In the genomic region with DNA sequence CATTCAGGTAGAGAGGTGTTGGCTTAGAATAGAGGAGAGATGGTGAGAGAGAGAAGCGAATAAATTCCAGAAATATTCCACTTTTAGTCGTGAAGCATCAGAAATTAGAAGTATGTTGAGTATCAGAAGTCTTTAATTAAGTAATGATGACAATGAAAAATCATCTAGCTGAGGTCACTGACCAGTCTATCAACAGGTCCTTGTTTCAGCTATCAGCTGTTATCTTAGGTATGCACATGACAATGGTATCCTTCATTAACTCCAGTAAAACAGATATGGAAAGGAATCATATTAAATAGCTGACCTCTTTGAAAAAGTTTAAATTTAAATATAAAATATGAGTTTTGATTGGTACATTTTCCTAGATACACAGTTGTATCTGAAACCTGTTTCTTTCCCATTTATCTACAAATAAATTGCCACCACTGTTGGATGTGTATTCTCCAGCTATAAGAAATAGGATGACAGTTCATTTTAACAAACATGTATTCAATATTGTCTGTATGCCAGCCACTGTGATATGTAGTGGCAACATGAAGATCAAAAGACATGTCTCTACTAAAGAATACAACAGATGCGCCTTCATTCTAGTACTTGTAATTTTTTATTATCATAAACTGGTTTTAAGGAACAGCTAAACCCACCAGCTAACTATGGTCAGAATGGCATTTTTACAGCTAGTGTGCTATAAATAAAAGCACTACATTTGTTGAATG, we compare ENCODE assay signal across 16 cellular contexts.
DNase-seq lines count a peak whose midpoint lies in the region; ATAC-seq, FAIRE-seq and TF ChIP-seq lines count a peak whose summit lies in the region.
"Had no signal": no experiment of that assay in that cellular context is flagged by ENCODE, and none has a peak within 500 bp of the region (broad histone marks: within the 10 kb centered on the region; RNA-seq: fewer than 3 reads in every experiment).

No MANE protein-coding gene starts in this region.

- H2BK120ac ChIP-seq in mesendoderm (ENCODE audit: low read depth, low read length): no peak overlapping the region

- H3K9me1 ChIP-seq in K562 (ENCODE audit: control insufficient read depth, insufficient read depth, low read length): no peaks in the 10 kb centered on the region

- no peak for TF ChIP-seq POLR2A in K562 (conservative IDR thresholded peaks at IDR 0.05)

- H3K23ac ChIP-seq in mesendoderm (ENCODE audit: low read length): no peak overlapping the region

- H3K79me1 ChIP-seq in mesendoderm (ENCODE audit: low read length): no peaks in the 10 kb centered on the region

- TF ChIP-seq CTCF in K562 (IDR thresholded peaks at IDR 0.05 in 2 of 3, conservative IDR thresholded peaks at IDR 0.05 in 1 of 3; ENCODE audit: insufficient read depth in 2 of 3, low read depth in 1 of 3, low read length in 3 of 3) (no peak), neural progenitor cell (IDR thresholded peaks at IDR 0.05) (no peak), dorsolateral prefrontal cortex (IDR thresholded peaks at IDR 0.05 in 54 of 56, conservative IDR thresholded peaks at IDR 0.05 in 2 of 56; ENCODE audit: low read depth in 1 of 56, partially characterized antibody in 56 of 56) (no peak), WERI-Rb-1 (IDR thresholded peaks at IDR 0.05; ENCODE audit: low read depth, low read length) (no peak)

- no peaks in the 10 kb centered on the region for H3K36me3 Mint-ChIP-seq in neural progenitor cell
- H3K36me3 Mint-ChIP-seq: CD4-positive, alpha-beta memory T cell had no signal

- H3K9ac ChIP-seq in K562 (ENCODE audit: insufficient read depth in 1 of 2, low read depth in 2 of 2, low read length in 2 of 2): no peak overlapping the region
- H3K9ac ChIP-seq in mesendoderm (ENCODE audit: low read length): no peak overlapping the region
- no peak overlapping the region for H3K9ac ChIP-seq in neural progenitor cell

- no peak for TF ChIP-seq RAD21 in K562 (CRISPR knock-in tag; conservative IDR thresholded peaks at IDR 0.05 in 1 of 2, IDR thresholded peaks at IDR 0.05 in 1 of 2)

- in situ Hi-C loops in K562 (cut with MboI): no loop called here

- FAIRE-seq in K562 (lab: Jason Lieb, UNC): no peak
- FAIRE-seq: GM12891, GM18507 had no signal

- H3K4ac ChIP-seq in mesendoderm (ENCODE audit: low read depth, low read length): no peak overlapping the region

- H3K56ac ChIP-seq in mesendoderm (ENCODE audit: low read length): no peak overlapping the region

- POLR2A ChIA-PET in K562 (lab: Yijun Ruan, JAX): interaction anchor here (1.2 to 1.5 kb wide), 4 partner anchors 9 to 54 kb away, joined by 3 to 7 read pairs (median 4); no protein-coding TSS in a partner anchor

- CTCF ChIA-PET in K562 (lab: Yijun Ruan, JAX; ENCODE audit: low intra/inter-chr PET ratio): no interaction called here

- no peaks in the 10 kb centered on the region for H3F3A ChIP-seq in neural progenitor cell (ENCODE audit: low read depth)

- H3K27ac Mint-ChIP-seq in neural progenitor cell: no peak overlapping the region
- H3K27ac Mint-ChIP-seq: CD4-positive, alpha-beta memory T cell; H9 had no signal

- no peak overlapping the region for H3K4me3 ChIP-seq in K562
- H3K4me3 ChIP-seq in mesendoderm (ENCODE audit: low read length): no peak overlapping the region
- H3K4me3 ChIP-seq in neural progenitor cell: no peak overlapping the region
- H3K4me3 ChIP-seq in dorsolateral prefrontal cortex: no peak overlapping the region
- no peak overlapping the region for H3K4me3 ChIP-seq in WERI-Rb-1 (ENCODE audit: low read depth, low read length)

- H3K9me3 Mint-ChIP-seq in neural progenitor cell: no peaks in the 10 kb centered on the region
- H3K9me3 Mint-ChIP-seq: H9 had no signal

- no peak overlapping the region for H3K4me2 ChIP-seq in K562 (ENCODE audit: insufficient read depth, low read length)
- no peak overlapping the region for H3K4me2 ChIP-seq in mesendoderm (ENCODE audit: low read length)
- H3K4me2 ChIP-seq in neural progenitor cell: no peak overlapping the region

- H2BK15ac ChIP-seq in mesendoderm (replicated peaks; ENCODE audit: low read depth): no peak overlapping the region

- no peak overlapping the region for H3K4me3 Mint-ChIP-seq in neural progenitor cell
- H3K4me3 Mint-ChIP-seq: CD4-positive, alpha-beta memory T cell; H9 had no signal

- H3K27me3 ChIP-seq in K562 (ENCODE audit: control insufficient read depth in 2 of 2, insufficient read depth in 2 of 2, low read length in 2 of 2) (no peaks in the 10 kb centered on the region), mesendoderm (ENCODE audit: insufficient read depth, low read length, poor library complexity) (no peaks in the 10 kb centered on the region), neural progenitor cell (no peaks in the 10 kb centered on the region), dorsolateral prefrontal cortex (no peaks in the 10 kb centered on the region), WERI-Rb-1 (ENCODE audit: insufficient read depth, low read depth, severe bottlenecking) (no peaks in the 10 kb centered on the region)

- H3K27ac ChIP-seq in K562 (ENCODE audit: extremely low read depth, low read depth, low read length): no peak overlapping the region
- H3K27ac ChIP-seq in mesendoderm (ENCODE audit: low read depth, low read length): no peak overlapping the region
- no peak overlapping the region for H3K27ac ChIP-seq in neural progenitor cell
- no peak overlapping the region for H3K27ac ChIP-seq in dorsolateral prefrontal cortex
- H3K27ac ChIP-seq in WERI-Rb-1: no peak overlapping the region

- H3K9me3 ChIP-seq in K562 (replicated peaks; ENCODE audit: control insufficient read depth, insufficient read depth, low read depth, low read length) (no peaks in the 10 kb centered on the region), neural progenitor cell (ENCODE audit: low read depth) (no peaks in the 10 kb centered on the region), WERI-Rb-1 (ENCODE audit: severe bottlenecking) (no peaks in the 10 kb centered on the region)

- BruUV-seq in K562 (replicated peaks; lab: Mats Ljungman, UMichigan): no TSS peak

- ATAC-seq in K562: no peak
- ATAC-seq: HCT116 had no signal

- H4K20me1 ChIP-seq in K562 (replicated peaks; ENCODE audit: control insufficient read depth, insufficient read depth, low read length) (no peaks in the 10 kb centered on the region; the same call in 1 of the 2 replicates), neural progenitor cell (ENCODE audit: low read depth) (no peaks in the 10 kb centered on the region)

- H3K4me1 ChIP-seq in K562 (replicated peaks in 1 of 2; ENCODE audit: control insufficient read depth in 2 of 2, insufficient read depth in 2 of 2, low read length in 2 of 2) (no peaks in the 10 kb centered on the region; a peak in 1 of 5 replicates), mesendoderm (ENCODE audit: control insufficient read depth, low read depth, low read length) (no peaks in the 10 kb centered on the region), neural progenitor cell (no peaks in the 10 kb centered on the region)

- no peak overlapping the region for H4K5ac ChIP-seq in mesendoderm (ENCODE audit: low read length)

- 86% methylated on average over 3 of the region's 3 CpGs for WGBS in K562 (ENCODE audit: insufficient coverage, low coverage, missing lambda C conversion rate)
- no CpG with 5 or more reads among the region's 3 CpGs for WGBS in mesendoderm (ENCODE audit: extremely low coverage, insufficient coverage, low lambda C conversion rate)

- peaks cover 10% of the 10 kb centered on the region for H3K4me1 Mint-ChIP-seq in neural progenitor cell

- no peak for TF ChIP-seq EP300 in K562 (IDR thresholded peaks at IDR 0.05; ENCODE audit: low read length)

- H2BK5ac ChIP-seq in mesendoderm (ENCODE audit: low read length): no peak overlapping the region

- H3K36me3 ChIP-seq in K562 (ENCODE audit: control insufficient read depth, insufficient read depth, low read length) (peaks cover 3% of the 10 kb centered on the region; the same call in 2 of the 3 replicates), mesendoderm (ENCODE audit: control insufficient read depth, insufficient read depth, low read length) (no peaks in the 10 kb centered on the region), neural progenitor cell (no peaks in the 10 kb centered on the region), WERI-Rb-1 (no peaks in the 10 kb centered on the region)

- no peak overlapping the region for H4K8ac ChIP-seq in mesendoderm (ENCODE audit: low read depth, low read length)

- H2AK5ac ChIP-seq in mesendoderm (ENCODE audit: low read length): no peak overlapping the region

- peaks cover under 1% of the 10 kb centered on the region for H3K27me3 Mint-ChIP-seq in neural progenitor cell (ENCODE audit: insufficient read depth, low read depth)

- intact Hi-C loops in K562 (cut with micrococcal nuclease): no loop called here
- intact Hi-C loops in dorsolateral prefrontal cortex (cut with DNase I): no loop called here

- no peak overlapping the region for H3K18ac ChIP-seq in mesendoderm (ENCODE audit: low read length)

- no peak overlapping the region for H2AFZ ChIP-seq in K562 (ENCODE audit: low read depth, low read length)
- H2AFZ ChIP-seq in neural progenitor cell (replicated peaks): peak overlapping the region; percentile 24

- H3K79me2 ChIP-seq in K562 (ENCODE audit: control insufficient read depth, insufficient read depth, low read length) (peaks cover 39% of the 10 kb centered on the region), mesendoderm (ENCODE audit: control insufficient read depth, insufficient read depth, low read length) (no peaks in the 10 kb centered on the region), neural progenitor cell (ENCODE audit: low read depth) (no peaks in the 10 kb centered on the region)

- no peak for DNase-seq in K562 (ENCODE audit: extremely low read depth in 1 of 4, low spot score in 3 of 4)
- peak; percentile 5 for DNase-seq in mesendoderm
- no peak for DNase-seq in neural progenitor cell (ENCODE audit: low spot score)
- DNase-seq in NCI-H226: no peak
- DNase-seq in dorsolateral prefrontal cortex: no peak
- no peak for DNase-seq in WERI-Rb-1
- DNase-seq: C1 segment of cervical spinal cord; Calu3; CD4-positive, alpha-beta memory T cell; COR-L47; DMS79 treated with DMSO at 0.1 percent for 48 hours; GF-D8; H9 had no signal

TF ChIP-seq in K562, 482 proteins besides CTCF, POLR2A, EP300 and RAD21 (continues in another document):
- TF ChIP-seq ZNF717 (CRISPR knock-in tag; IDR thresholded peaks at IDR 0.05) (no peak), KDM1A (IDR thresholded peaks at IDR 0.05) (no peak), TAF1 (IDR thresholded peaks at IDR 0.05; ENCODE audit: control insufficient read depth, extremely low read depth, insufficient read depth, low read length, severe bottlenecking) (no peak)
- TF ChIP-seq, protein P1, sequence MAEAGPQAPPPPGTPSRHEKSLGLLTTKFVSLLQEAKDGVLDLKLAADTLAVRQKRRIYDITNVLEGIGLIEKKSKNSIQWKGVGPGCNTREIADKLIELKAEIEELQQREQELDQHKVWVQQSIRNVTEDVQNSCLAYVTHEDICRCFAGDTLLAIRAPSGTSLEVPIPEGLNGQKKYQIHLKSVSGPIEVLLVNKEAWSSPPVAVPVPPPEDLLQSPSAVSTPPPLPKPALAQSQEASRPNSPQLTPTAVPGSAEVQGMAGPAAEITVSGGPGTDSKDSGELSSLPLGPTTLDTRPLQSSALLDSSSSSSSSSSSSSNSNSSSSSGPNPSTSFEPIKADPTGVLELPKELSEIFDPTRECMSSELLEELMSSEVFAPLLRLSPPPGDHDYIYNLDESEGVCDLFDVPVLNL (CRISPR knock-in tag; IDR thresholded peaks at IDR 0.05; ENCODE audit: low read depth): no peak
